17 cellular contexts compared by ENCODE assay signal in genomic region chr6:113616875-113617274, GRCh38.
DNase-seq lines count a peak whose midpoint lies in the region; ATAC-seq and TF ChIP-seq lines count a peak whose summit lies in the region.
"Had no signal": no experiment of that assay in that cellular context is flagged by ENCODE, and none has a peak within 500 bp of the region (broad histone marks: within the 10 kb centered on the region; RNA-seq: fewer than 3 reads in every experiment).

No MANE protein-coding gene starts in this region.

- DNase-seq in LNCaP clone FGC (ENCODE audit: low read depth) (peak; percentile 74), NCI-H69 (lab: John Stamatoyannopoulos, UW) (peak; percentile 11), foreskin keratinocyte (no peak), lower lobe of right lung (no peak), islet precursor cell (no peak), Right ventricle myocardium inferior (ENCODE audit: missing footprints) (no peak)
- DNase-seq: C1 segment of cervical spinal cord; Calu3; CD4-positive, alpha-beta memory T cell; COR-L47; DMS53; DMS79 treated with DMSO at 0.1 percent for 48 hours; GF-D8; H9 had no signal

- ATAC-seq in foreskin keratinocyte (peak; percentile 64), lower lobe of right lung (no peak), Right ventricle myocardium inferior (no peak)
- ATAC-seq: GM23338, HCT116 had no signal

- H3K27ac ChIP-seq in 22Rv1 (peak overlapping the region; percentile 58), foreskin keratinocyte (no peak overlapping the region), lower lobe of right lung (no peak overlapping the region)

- no peaks in the 10 kb centered on the region for H3K27me3 ChIP-seq in foreskin keratinocyte
- H3K27me3 ChIP-seq in lower lobe of right lung (ENCODE audit: low read depth): no peaks in the 10 kb centered on the region

- intact Hi-C loops in lower lobe of right lung (cut with DNase I) (no loop called here), Right ventricle myocardium inferior (cut with DNase I) (no loop called here)

- H3K4me3 ChIP-seq in LNCaP clone FGC (ENCODE audit: low read depth, low read length): no peak overlapping the region
- no peak overlapping the region for H3K4me3 ChIP-seq in lower lobe of right lung
- H3K4me3 ChIP-seq: GM23338 had no signal

- H3K9me3 ChIP-seq in lower lobe of right lung: no peaks in the 10 kb centered on the region

- TF ChIP-seq CTCF in 22Rv1 (IDR thresholded peaks at IDR 0.05): no peak
- no peak for TF ChIP-seq CTCF in LNCaP clone FGC (IDR thresholded peaks at IDR 0.05; ENCODE audit: control insufficient read depth, extremely low read depth, insufficient read depth)
- no peak for TF ChIP-seq CTCF in foreskin keratinocyte (conservative IDR thresholded peaks at IDR 0.05)
- TF ChIP-seq CTCF in lower lobe of right lung (IDR thresholded peaks at IDR 0.05): no peak

- H3K36me3 ChIP-seq in lower lobe of right lung: no peaks in the 10 kb centered on the region

- H3K4me1 ChIP-seq in foreskin keratinocyte: no peaks in the 10 kb centered on the region
- no peaks in the 10 kb centered on the region for H3K4me1 ChIP-seq in lower lobe of right lung

Comparison
In these comparisons a context has a peak if more than half of its experiments do, and no peak if none do; other contexts are left out.
1. DNase-seq: peak in LNCaP clone FGC (single experiment) and NCI-H69 (single experiment); none in foreskin keratinocyte (0 of 2), lower lobe of right lung (single experiment), islet precursor cell (single experiment) and Right ventricle myocardium inferior (single experiment).